9 cellular contexts compared by ENCODE assay signal in the genomic region with DNA sequence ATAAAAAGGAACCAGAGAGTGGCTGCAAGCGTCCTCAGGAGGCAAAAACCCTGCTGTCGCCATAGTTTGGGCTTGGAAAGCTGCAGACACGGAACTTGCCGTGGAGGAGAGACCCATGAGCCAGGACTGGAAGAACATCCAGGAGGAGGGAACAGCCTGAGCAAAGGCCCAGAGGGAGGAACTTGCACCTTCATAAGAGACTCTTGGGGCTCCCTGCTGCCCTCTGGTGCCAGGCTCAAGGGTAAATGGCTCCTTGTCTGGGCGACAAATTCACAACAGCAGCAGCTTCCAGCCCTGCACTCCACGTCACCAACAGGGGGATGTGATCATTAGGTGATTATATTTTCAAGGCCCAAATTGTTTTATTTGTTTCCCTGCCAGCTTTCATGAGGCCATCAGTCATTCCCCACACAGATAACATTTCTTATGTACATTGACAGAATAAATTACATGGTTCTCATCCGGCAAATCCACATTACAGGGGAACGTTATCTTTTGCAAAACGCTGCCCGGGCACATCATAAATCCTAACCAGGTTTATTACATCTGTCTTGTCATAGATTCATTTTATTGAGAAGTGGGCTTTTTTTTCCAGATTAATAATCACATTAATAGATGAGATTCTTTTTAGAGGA.
DNase-seq lines count a peak whose midpoint lies in the region; ATAC-seq and TF ChIP-seq lines count a peak whose summit lies in the region.
"Had no signal": no experiment of that assay in that cellular context is flagged by ENCODE, and none has a peak within 500 bp of the region (broad histone marks: within the 10 kb centered on the region; RNA-seq: fewer than 3 reads in every experiment).

No MANE protein-coding gene starts in this region.

- H3K4ac ChIP-seq in neuronal stem cell (ENCODE audit: low read length), result no peak overlapping the region

- H3K9me3 Mint-ChIP-seq in activated naive CD8-positive, alpha-beta T cell treated with anti-CD3 and anti-CD28 coated beads for 36 hours, result peaks cover under 1% of the 10 kb centered on the region
- H3K9me3 Mint-ChIP-seq in effector memory CD8-positive, alpha-beta T cell, result no peaks in the 10 kb centered on the region

- no peak for TF ChIP-seq POLR2A in right lobe of liver (IDR thresholded peaks at IDR 0.05)

- no peak overlapping the region for H3K27ac Mint-ChIP-seq in activated naive CD8-positive, alpha-beta T cell treated with anti-CD3 and anti-CD28 coated beads for 36 hours
- H3K27ac Mint-ChIP-seq in effector memory CD8-positive, alpha-beta T cell, result no peak overlapping the region

- H3K9ac ChIP-seq in neuronal stem cell (ENCODE audit: low read depth, low read length, poor library complexity), result no peak overlapping the region

- H3K4me3 Mint-ChIP-seq in activated naive CD8-positive, alpha-beta T cell treated with anti-CD3 and anti-CD28 coated beads for 36 hours, result no peak overlapping the region
- H3K4me3 Mint-ChIP-seq in effector memory CD8-positive, alpha-beta T cell, result no peak overlapping the region

- H3K23ac ChIP-seq in neuronal stem cell (ENCODE audit: low read depth, low read length, poor library complexity), result no peak overlapping the region

- H3K4me2 ChIP-seq in neuronal stem cell (ENCODE audit: insufficient read depth, low read length, poor library complexity, severe bottlenecking), result no peak overlapping the region

- TF ChIP-seq CTCF in left ventricle myocardium inferior (IDR thresholded peaks at IDR 0.05; ENCODE audit: borderline replicate concordance) (peak; percentile 33), right lobe of liver (IDR thresholded peaks at IDR 0.05) (peak; percentile 23 to 52 (median 25))

- no peaks in the 10 kb centered on the region for H3K4me1 Mint-ChIP-seq in activated naive CD8-positive, alpha-beta T cell treated with anti-CD3 and anti-CD28 coated beads for 36 hours
- H3K4me1 Mint-ChIP-seq in effector memory CD8-positive, alpha-beta T cell (ENCODE audit: low read depth in 2 of 2), result no peaks in the 10 kb centered on the region

- no peak overlapping the region for H2BK5ac ChIP-seq in neuronal stem cell (ENCODE audit: low read length)

- H3K4me3 ChIP-seq in left ventricle myocardium inferior (no peak overlapping the region), right lobe of liver (no peak overlapping the region), neuronal stem cell (ENCODE audit: low read length in 2 of 2) (no peak overlapping the region)

- H3K18ac ChIP-seq in neuronal stem cell (ENCODE audit: low read length), result no peak overlapping the region

- DNase-seq in left ventricle myocardium inferior, result no peak
- no peak for DNase-seq in left cardiac atrium
- DNase-seq in NCI-H2081 (lab: John Stamatoyannopoulos, UW), result peak; percentile 85 to 91
- DNase-seq in activated naive CD8-positive, alpha-beta T cell treated with anti-CD3 and anti-CD28 coated beads for 36 hours, result peak; percentile 8
- peak in 1 of 3 donors; percentile 36 for DNase-seq in right lobe of liver
- DNase-seq in effector memory CD8-positive, alpha-beta T cell, result no peak
- DNase-seq in neuronal stem cell (ENCODE audit: low spot score), result no peak

- H3K27ac ChIP-seq in left ventricle myocardium inferior (replicated peaks), result no peak overlapping the region
- H3K27ac ChIP-seq in right lobe of liver, result no peak overlapping the region
- no peak overlapping the region for H3K27ac ChIP-seq in neuronal stem cell (replicated peaks; ENCODE audit: low read length)

- H2AK5ac ChIP-seq in neuronal stem cell (ENCODE audit: low read depth, low read length), result no peak overlapping the region

- H3K79me1 ChIP-seq in neuronal stem cell (ENCODE audit: low read depth, low read length), result no peaks in the 10 kb centered on the region

- H4K8ac ChIP-seq in neuronal stem cell (ENCODE audit: low read depth, low read length), result no peak overlapping the region

- H2AFZ ChIP-seq in neuronal stem cell (ENCODE audit: low read length), result no peak overlapping the region

- no peak for ATAC-seq in left cardiac atrium
- peak; percentile 40 to 74 (median 48) for ATAC-seq in right lobe of liver
- ATAC-seq in HG02973 (IDR thresholded peaks at IDR 0.05; ENCODE audit: unreplicated experiment), result no peak
- no peak for ATAC-seq in effector memory CD8-positive, alpha-beta T cell (replicated peaks)
- ATAC-seq: right cardiac atrium had no signal

- H3K9me3 ChIP-seq in left ventricle myocardium inferior (replicated peaks) (peaks cover 4% of the 10 kb centered on the region), right lobe of liver (no peaks in the 10 kb centered on the region), neuronal stem cell (replicated peaks in 1 of 2; ENCODE audit: control insufficient read depth in 2 of 2, insufficient read depth in 1 of 2, low read depth in 1 of 2, low read length in 2 of 2) (peaks cover 0 to 2% of the 10 kb centered on the region in 2 donors)

- H3K27me3 ChIP-seq in left ventricle myocardium inferior (ENCODE audit: low read depth) (peaks cover 95% of the 10 kb centered on the region), right lobe of liver (no peaks in the 10 kb centered on the region), neuronal stem cell (ENCODE audit: control insufficient read depth in 3 of 3, insufficient read depth in 3 of 3, low read depth in 1 of 3, low read length in 3 of 3) (no peaks in the 10 kb centered on the region)

- intact Hi-C loops in left ventricle myocardium inferior (cut with micrococcal nuclease) (no loop called here), left cardiac atrium (cut with DNase I) (no loop called here), right lobe of liver (cut with DNase I) (no loop called here)

- no peaks in the 10 kb centered on the region for H3K4me1 ChIP-seq in left ventricle myocardium inferior
- no peaks in the 10 kb centered on the region for H3K4me1 ChIP-seq in right lobe of liver
- peaks cover 0 to 7% of the 10 kb centered on the region in 2 donors for H3K4me1 ChIP-seq in neuronal stem cell (ENCODE audit: control insufficient read depth in 2 of 2, insufficient read depth in 1 of 2, low read depth in 1 of 2, low read length in 2 of 2)

- H3K36me3 ChIP-seq in left ventricle myocardium inferior, result no peaks in the 10 kb centered on the region
- no peaks in the 10 kb centered on the region for H3K36me3 ChIP-seq in right lobe of liver
- no peaks in the 10 kb centered on the region for H3K36me3 ChIP-seq in neuronal stem cell (replicated peaks in 1 of 2; ENCODE audit: control insufficient read depth in 2 of 2, insufficient read depth in 2 of 2, low read length in 2 of 2)

- H3K36me3 Mint-ChIP-seq in activated naive CD8-positive, alpha-beta T cell treated with anti-CD3 and anti-CD28 coated beads for 36 hours, result no peaks in the 10 kb centered on the region
- no peaks in the 10 kb centered on the region for H3K36me3 Mint-ChIP-seq in effector memory CD8-positive, alpha-beta T cell (ENCODE audit: insufficient read depth)

- no peak overlapping the region for H3K14ac ChIP-seq in neuronal stem cell (ENCODE audit: low read length)

- 48% methylated on average over 7 of the region's 10 CpGs for WGBS in right lobe of liver (ENCODE audit: insufficient coverage, low coverage, low lambda C conversion rate, missing lambda C conversion rate)
- no CpG with 5 or more reads among the region's 10 CpGs for WGBS in neuronal stem cell (ENCODE audit: extremely low coverage in 2 of 2, insufficient read length in 2 of 2, insufficient replicate concordance in 1 of 2), 2 donors

- no peak overlapping the region for H4K91ac ChIP-seq in neuronal stem cell (ENCODE audit: low read depth, low read length, poor library complexity)

- H2BK120ac ChIP-seq in neuronal stem cell (ENCODE audit: low read depth, low read length), result no peak overlapping the region

- H2BK15ac ChIP-seq in neuronal stem cell (ENCODE audit: low read length), result no peak overlapping the region

- H2BK12ac ChIP-seq in neuronal stem cell (ENCODE audit: low read length), result no peak overlapping the region

- peaks cover 27% of the 10 kb centered on the region for H3K27me3 Mint-ChIP-seq in activated naive CD8-positive, alpha-beta T cell treated with anti-CD3 and anti-CD28 coated beads for 36 hours
- H3K27me3 Mint-ChIP-seq in effector memory CD8-positive, alpha-beta T cell, result peaks cover 52 to 80% of the 10 kb centered on the region in 2 donors

Comparison
In these comparisons a context has a peak if more than half of its experiments do, and no peak if none do; other contexts are left out.
1. DNase-seq: peak in NCI-H2081 (2 of 2) and activated naive CD8-positive, alpha-beta T cell treated with anti-CD3 and anti-CD28 coated beads for 36 hours (single experiment); none in left ventricle myocardium inferior (single experiment), left cardiac atrium (single experiment), effector memory CD8-positive, alpha-beta T cell (0 of 3) and neuronal stem cell (single experiment).
2. ATAC-seq: peak in right lobe of liver (4 of 4); none in left cardiac atrium (0 of 2), HG02973 (single experiment) and effector memory CD8-positive, alpha-beta T cell (single experiment).